12 cellular contexts compared by ENCODE assay signal in genomic region chr22:38881997-38882396, GRCh38. TPM values are rescaled to one million over a fixed set of nuclear protein-coding genes. Genes with fewer than 3 reads are reported as not detected.
A peak's percentile ranks its signal among the peaks of the same experiment; 100 is the strongest.
DNase-seq lines count a peak whose midpoint lies in the region; ATAC-seq and TF ChIP-seq lines count a peak whose summit lies in the region.
"Had no signal": no experiment of that assay in that cellular context is flagged by ENCODE, and none has a peak within 500 bp of the region (broad histone marks: within the 10 kb centered on the region; RNA-seq: fewer than 3 reads in every experiment).

No MANE protein-coding gene starts in this region.

- peak overlapping the region; percentile 45 for H3K27ac ChIP-seq in A673 (ENCODE audit: low read depth, low read length, poor library complexity, severe bottlenecking)
- peak overlapping the region; percentile 89 to 91 (median 90) for H3K27ac ChIP-seq in sigmoid colon

- H3K9me3 ChIP-seq in A673 (ENCODE audit: low read depth, low read length, poor library complexity, severe bottlenecking), result no peaks in the 10 kb centered on the region
- no peaks in the 10 kb centered on the region for H3K9me3 ChIP-seq in sigmoid colon

- no peak for ATAC-seq in activated T-helper 17 cell treated with anti-CD3 and anti-CD28 coated beads, Interleukin-2, amount 50 U/mL, for 72 hours (replicated peaks)
- peak; percentile 58 for ATAC-seq in left ventricle myocardium superior

- H3K27me3 Mint-ChIP-seq in activated T-helper 17 cell treated with anti-CD3 and anti-CD28 coated beads, Interleukin-2, amount 50 U/mL, for 72 hours, result no peaks in the 10 kb centered on the region

- POLR2A ChIA-PET in A673 (lab: Charles Lee; ENCODE audit: low non-redundant PET), result interaction anchor here (0.5 kb wide), 1 partner anchor 8 kb away, joined by 6 read pairs; no protein-coding TSS in a partner anchor

- no peaks in the 10 kb centered on the region for H3K36me3 Mint-ChIP-seq in activated T-helper 17 cell treated with anti-CD3 and anti-CD28 coated beads, Interleukin-2, amount 50 U/mL, for 72 hours (ENCODE audit: low read depth)

- intact Hi-C loops in A673 (cut with micrococcal nuclease; ENCODE audit: unreplicated experiment), result no loop called here
- intact Hi-C loops in left ventricle myocardium superior (cut with micrococcal nuclease), result no loop called here
- intact Hi-C loops in sigmoid colon (cut with DNase I), result loop anchor here (2.0 kb wide), 1 partner anchor 43 kb away; no protein-coding TSS in a partner anchor

- DNase-seq in A673 (ENCODE audit: low spot score) (no peak), left ventricle myocardium superior (no peak), sigmoid colon (no peak), hypothalamus (lab: John Stamatoyannopoulos, UW) (no peak), cortex of kidney (lab: John Stamatoyannopoulos, UW) (no peak), T1000 (lab: John Stamatoyannopoulos, UW) (no peak), NOMO-1 treated with DMSO at 0.1 percent for 48 hours (lab: John Stamatoyannopoulos, UW; ENCODE audit: unreplicated experiment) (no peak)
- DNase-seq: H7, NCI-H1048, NCI-H526, SHP77 treated with DMSO at 0.1 percent for 48 hours had no signal

- H3K4me3 ChIP-seq in A673 (ENCODE audit: low read depth, low read length, poor library complexity, severe bottlenecking) (no peak overlapping the region), sigmoid colon (no peak overlapping the region)

- H3K4me1 Mint-ChIP-seq in activated T-helper 17 cell treated with anti-CD3 and anti-CD28 coated beads, Interleukin-2, amount 50 U/mL, for 72 hours, result peaks cover 14% of the 10 kb centered on the region

- H3K36me3 ChIP-seq in A673 (ENCODE audit: insufficient read depth, low read length, poor library complexity, severe bottlenecking) (no peaks in the 10 kb centered on the region), sigmoid colon (no peaks in the 10 kb centered on the region)

- no peak for TF ChIP-seq POLR2A in sigmoid colon (IDR thresholded peaks at IDR 0.05)

- H3K27me3 ChIP-seq in A673 (replicated peaks; ENCODE audit: insufficient read depth, low read depth, low read length, poor library complexity) (no peaks in the 10 kb centered on the region), sigmoid colon (no peaks in the 10 kb centered on the region)

- H3K4me3 Mint-ChIP-seq in activated T-helper 17 cell treated with anti-CD3 and anti-CD28 coated beads, Interleukin-2, amount 50 U/mL, for 72 hours, result peak overlapping the region; percentile 39

- H3K4me1 ChIP-seq in A673 (ENCODE audit: insufficient read depth, low read length, poor library complexity, severe bottlenecking) (peaks cover 8% of the 10 kb centered on the region), sigmoid colon (peaks cover 0 to 33% (median 27%) of the 10 kb centered on the region in 4 donors)

- no peak for TF ChIP-seq CTCF in A673 (conservative IDR thresholded peaks at IDR 0.05; ENCODE audit: low read depth, low read length)
- no peak for TF ChIP-seq CTCF in sigmoid colon (IDR thresholded peaks at IDR 0.05)

- H3K9me3 Mint-ChIP-seq in activated T-helper 17 cell treated with anti-CD3 and anti-CD28 coated beads, Interleukin-2, amount 50 U/mL, for 72 hours, result no peaks in the 10 kb centered on the region

- H3K27ac Mint-ChIP-seq in activated T-helper 17 cell treated with anti-CD3 and anti-CD28 coated beads, Interleukin-2, amount 50 U/mL, for 72 hours, result no peak overlapping the region

- CTCF ChIA-PET in A673 (lab: Charles Lee), result interaction anchor here (1.0 kb wide), 1 partner anchor 12 kb away, joined by 3 read pairs; no protein-coding TSS in a partner anchor

- BruUV-seq in A673 (replicated peaks; lab: Mats Ljungman, UMichigan), result no TSS peak

- TF ChIP-seq EP300 in sigmoid colon (IDR thresholded peaks at IDR 0.05), result no peak

RNA-seq across cellular contexts. Expression of gene CBX6, which starts 10.0 kb away (rescaled TPM):
- 111 and 119 TPM in 2 replicates for total RNA-seq in A673 (2021)
- total RNA-seq in activated T-helper 17 cell treated with anti-CD3 and anti-CD28 coated beads, Interleukin-2, amount 50 U/mL, for 72 hours, result 10 to 100 TPM; 60.1 to 62.9 TPM
- total RNA-seq in left ventricle myocardium superior, result 37.1 TPM
- 10 to 100 TPM; 47.2 to 90.6 (median 59.3) TPM for total RNA-seq in sigmoid colon
- 10 to 100 TPM in 1 of 3 donors, 1 to 10 TPM in 2; 4.2 to 23.8 (median 5.1) TPM for polyA plus RNA-seq in sigmoid colon

RNA-seq across cellular contexts. Expression of gene NPTXR, which starts 38.2 kb away (rescaled TPM):
- 116 and 129 TPM in 2 replicates for total RNA-seq in A673 (2021)
- total RNA-seq in activated T-helper 17 cell treated with anti-CD3 and anti-CD28 coated beads, Interleukin-2, amount 50 U/mL, for 72 hours, result under 1 TPM; 0.77 to 0.82 TPM
- total RNA-seq in left ventricle myocardium superior, result 23.4 TPM
- 10 to 100 TPM in 1 of 4 donors, 1 to 10 TPM in 3; 3.9 to 14.4 (median 5.3) TPM for total RNA-seq in sigmoid colon
- polyA plus RNA-seq in sigmoid colon, result 1 to 10 TPM in 1 of 3 donors, under 1 TPM in 1, not detected in 1; under 0.01 to 2.9 TPM
